Comparison of ENCODE assay signal across 11 cellular contexts in the genomic region with DNA sequence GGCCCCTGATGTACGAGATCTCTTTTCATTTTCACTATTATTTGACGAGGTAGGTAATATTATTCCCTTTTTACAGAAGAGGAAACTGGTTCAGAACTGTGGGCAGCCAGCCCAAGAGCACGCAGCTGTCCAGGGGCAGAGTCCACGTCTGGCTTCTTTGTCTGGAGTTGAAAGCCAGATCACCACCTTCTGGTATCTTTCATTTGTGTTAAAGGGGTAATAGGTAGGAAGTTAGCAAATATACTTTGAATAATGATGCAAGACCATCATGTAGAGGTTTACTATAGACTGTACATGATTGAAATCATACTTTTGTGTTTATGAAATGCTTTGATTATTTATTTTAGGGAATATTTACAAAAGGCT.
DNase-seq lines count a peak whose midpoint lies in the region; ATAC-seq and TF ChIP-seq lines count a peak whose summit lies in the region.
"Had no signal": no experiment of that assay in that cellular context is flagged by ENCODE, and none has a peak within 500 bp of the region (broad histone marks: within the 10 kb centered on the region; RNA-seq: fewer than 3 reads in every experiment).

No MANE protein-coding gene starts in this region.

- ATAC-seq in GM18870 (IDR thresholded peaks at IDR 0.05; ENCODE audit: unreplicated experiment) = no peak
- ATAC-seq: HCT116 had no signal

- H3K4me1 ChIP-seq in stomach = peaks cover 0 to 24% (median 16%) of the 10 kb centered on the region in 4 donors
- H3K4me1 ChIP-seq: BLaER1 had no signal

- peak overlapping the region; percentile 8 to 73 (median 35) for H3K27ac ChIP-seq in stomach
- H3K27ac ChIP-seq: BLaER1, SJSA1 had no signal

- no peak for TF ChIP-seq CTCF in stomach (IDR thresholded peaks at IDR 0.05)

- peaks cover 72% of the 10 kb centered on the region for H3K36me3 Mint-ChIP-seq in activated CD4-positive, alpha-beta T cell treated with anti-CD3 and anti-CD28 coated beads, Interleukin-2, amount 10 ng/mL, durations not matched to agents 24 days and 14 days (ENCODE audit: low read depth)
- peaks cover 38% of the 10 kb centered on the region for H3K36me3 Mint-ChIP-seq in activated naive CD8-positive, alpha-beta T cell

- TF ChIP-seq POLR2A in stomach (IDR thresholded peaks at IDR 0.05) = no peak

- no peaks in the 10 kb centered on the region for H3K27me3 Mint-ChIP-seq in activated CD4-positive, alpha-beta T cell treated with anti-CD3 and anti-CD28 coated beads, Interleukin-2, amount 10 ng/mL, durations not matched to agents 24 days and 14 days
- no peaks in the 10 kb centered on the region for H3K27me3 Mint-ChIP-seq in activated naive CD8-positive, alpha-beta T cell

- peak overlapping the region in 1 of 4 donors; percentile 11 for H3K4me3 ChIP-seq in stomach
- H3K4me3 ChIP-seq: BLaER1, SJSA1 had no signal

- H3K27ac Mint-ChIP-seq in activated CD4-positive, alpha-beta T cell treated with anti-CD3 and anti-CD28 coated beads, Interleukin-2, amount 10 ng/mL, durations not matched to agents 24 days and 14 days = peak overlapping the region; percentile 95
- peak overlapping the region; percentile 98 for H3K27ac Mint-ChIP-seq in activated naive CD8-positive, alpha-beta T cell

- H3K36me3 ChIP-seq in stomach = no peaks in the 10 kb centered on the region
- H3K36me3 ChIP-seq: BLaER1, SJSA1 had no signal

- H3K9me3 Mint-ChIP-seq in activated CD4-positive, alpha-beta T cell treated with anti-CD3 and anti-CD28 coated beads, Interleukin-2, amount 10 ng/mL, durations not matched to agents 24 days and 14 days = no peaks in the 10 kb centered on the region
- no peaks in the 10 kb centered on the region for H3K9me3 Mint-ChIP-seq in activated naive CD8-positive, alpha-beta T cell (ENCODE audit: low read depth)

- no peaks in the 10 kb centered on the region for H3K9me3 ChIP-seq in stomach
- H3K9me3 ChIP-seq: BLaER1, SJSA1 had no signal

- H3K4me1 Mint-ChIP-seq in activated CD4-positive, alpha-beta T cell treated with anti-CD3 and anti-CD28 coated beads, Interleukin-2, amount 10 ng/mL, durations not matched to agents 24 days and 14 days = peaks cover 65% of the 10 kb centered on the region
- H3K4me1 Mint-ChIP-seq in activated naive CD8-positive, alpha-beta T cell (ENCODE audit: low read depth) = peaks cover 83% of the 10 kb centered on the region

- H3K4me3 Mint-ChIP-seq in activated CD4-positive, alpha-beta T cell treated with anti-CD3 and anti-CD28 coated beads, Interleukin-2, amount 10 ng/mL, durations not matched to agents 24 days and 14 days = peak overlapping the region; percentile 85
- peak overlapping the region; percentile 91 for H3K4me3 Mint-ChIP-seq in activated naive CD8-positive, alpha-beta T cell

- no peak for DNase-seq in activated CD4-positive, alpha-beta T cell treated with anti-CD3 and anti-CD28 coated beads, Interleukin-2, amount 10 ng/mL, durations not matched to agents 24 days and 14 days
- DNase-seq in activated CD4-positive, alpha-beta T cell treated with anti-CD3 and anti-CD28 coated beads for 48 hours = no peak
- DNase-seq in iris pigment epithelial cell (ENCODE audit: low read depth) (peak; percentile 55), stomach (peak; percentile 52), hippocampal formation (lab: John Stamatoyannopoulos, UW) (no peak), putamen (ENCODE audit: low spot score) (no peak)

- no peaks in the 10 kb centered on the region for H3K27me3 ChIP-seq in stomach
- H3K27me3 ChIP-seq: BLaER1, SJSA1 had no signal

- intact Hi-C loops in activated CD4-positive, alpha-beta T cell treated with anti-CD3 and anti-CD28 coated beads, Interleukin-2, amount 10 ng/mL, durations not matched to agents 24 days and 14 days (cut with micrococcal nuclease) = no loop called here
- intact Hi-C loops in stomach (cut with DNase I; ENCODE audit: low total_unique reads) = no loop called here

- WGBS in stomach, 5 donors = 6 to 21% (median 16%) methylated on average over 4 of the region's 4 CpGs

- TF ChIP-seq EP300 in stomach (IDR thresholded peaks at IDR 0.05) = no peak

Comparison
In these comparisons a context has a peak if more than half of its experiments do, and no peak if none do; other contexts are left out.
1. DNase-seq: peak in iris pigment epithelial cell (single experiment) and stomach (single experiment); none in activated CD4-positive, alpha-beta T cell treated with anti-CD3 and anti-CD28 coated beads, Interleukin-2, amount 10 ng/mL, durations not matched to agents 24 days and 14 days (single experiment), activated CD4-positive, alpha-beta T cell treated with anti-CD3 and anti-CD28 coated beads for 48 hours (single experiment), hippocampal formation (0 of 2) and putamen (single experiment).